ENCODE assay signal across 14 cellular contexts in genomic region chr14:95184413-95184790, GRCh38. TPM values are rescaled to one million over a fixed set of nuclear protein-coding genes. Genes with fewer than 3 reads are reported as not detected.
DNase-seq lines count a peak whose midpoint lies in the region; ATAC-seq and TF ChIP-seq lines count a peak whose summit lies in the region.
"Had no signal": no experiment of that assay in that cellular context is flagged by ENCODE, and none has a peak within 500 bp of the region (broad histone marks: within the 10 kb centered on the region; RNA-seq: fewer than 3 reads in every experiment).

No MANE protein-coding gene starts in this region.

- TF ChIP-seq CTCF in body of pancreas (IDR thresholded peaks at IDR 0.05) (no peak), neutrophil (IDR thresholded peaks at IDR 0.05) (no peak), transverse colon (IDR thresholded peaks at IDR 0.05) (no peak)

- no peak overlapping the region for H3K4me3 ChIP-seq in body of pancreas
- peak overlapping the region; percentile 77 to 81 for H3K4me3 ChIP-seq in neutrophil (ENCODE audit: low read depth in 1 of 2, low read length in 1 of 2)
- no peak overlapping the region for H3K4me3 ChIP-seq in transverse colon
- H3K4me3 ChIP-seq in MG63, result no peak overlapping the region
- no peak overlapping the region for H3K4me3 ChIP-seq in effector memory CD4-positive, alpha-beta T cell (ENCODE audit: insufficient read depth, low read depth, low read length, poor library complexity, severe bottlenecking)

- TF ChIP-seq EP300 in transverse colon (IDR thresholded peaks at IDR 0.05; ENCODE audit: low read depth), result no peak

- H3K9me3 ChIP-seq in body of pancreas (no peaks in the 10 kb centered on the region), neutrophil (no peaks in the 10 kb centered on the region), transverse colon (no peaks in the 10 kb centered on the region), MG63 (no peaks in the 10 kb centered on the region)
- no peaks in the 10 kb centered on the region for H3K9me3 ChIP-seq in effector memory CD4-positive, alpha-beta T cell (ENCODE audit: control insufficient read depth, low read length)

- in situ Hi-C loops in transverse colon (cut with MboI; ENCODE audit: low pct_ligation_motif_present in 1 of 4, low pct_unique_long_range_greater_than_20kb in 1 of 4, low sequenced_read_pairs in 3 of 4), result no loop called here

- no peaks in the 10 kb centered on the region for H3K36me3 ChIP-seq in body of pancreas (replicated peaks in 1 of 2; ENCODE audit: insufficient read depth in 1 of 2, low read depth in 2 of 2)
- no peaks in the 10 kb centered on the region for H3K36me3 ChIP-seq in neutrophil
- no peaks in the 10 kb centered on the region for H3K36me3 ChIP-seq in transverse colon
- H3K36me3 ChIP-seq in MG63, result no peaks in the 10 kb centered on the region
- H3K36me3 ChIP-seq in effector memory CD4-positive, alpha-beta T cell (ENCODE audit: control insufficient read depth, insufficient read depth, low read length), result no peaks in the 10 kb centered on the region

- 8 to 11% methylated on average over 2 of the region's 2 CpGs for WGBS in body of pancreas, 2 donors
- WGBS in transverse colon (ENCODE audit: low coverage in 1 of 2), 2 donors, result 52% methylated on average over 2 of the region's 2 CpGs; no CpG with 5 or more reads in 1 of the 2 donors

- H3K27me3 ChIP-seq in body of pancreas (no peaks in the 10 kb centered on the region), neutrophil (no peaks in the 10 kb centered on the region), transverse colon (no peaks in the 10 kb centered on the region), MG63 (no peaks in the 10 kb centered on the region)
- H3K27me3 ChIP-seq in effector memory CD4-positive, alpha-beta T cell (replicated peaks; ENCODE audit: control insufficient read depth, insufficient read depth, low read length, poor library complexity, severe bottlenecking), result no peaks in the 10 kb centered on the region

- H3K27ac ChIP-seq in body of pancreas (peak overlapping the region; percentile 23 to 79 (median 56)), neutrophil (peak overlapping the region; percentile 98), transverse colon (peak overlapping the region; percentile 65 to 82 (median 70))
- H3K27ac ChIP-seq in effector memory CD4-positive, alpha-beta T cell (ENCODE audit: insufficient read depth, low read length, poor library complexity, severe bottlenecking), result no peak overlapping the region

- intact Hi-C loops in body of pancreas (cut with DNase I), result no loop called here
- intact Hi-C loops in Right ventricle myocardium superior (cut with DNase I), result no loop called here
- intact Hi-C loops in transverse colon (cut with DNase I; ENCODE audit: low total_unique reads), result no loop called here

- H3K4me1 ChIP-seq in body of pancreas (peaks cover 34% of the 10 kb centered on the region), neutrophil (ENCODE audit: control insufficient read depth in 1 of 2, insufficient read depth in 1 of 2, low read depth in 1 of 2, low read length in 1 of 2) (peaks cover 62 to 67% of the 10 kb centered on the region in 2 experiments), transverse colon (peaks cover 10 to 34% (median 30%) of the 10 kb centered on the region in 4 donors)
- no peaks in the 10 kb centered on the region for H3K4me1 ChIP-seq in effector memory CD4-positive, alpha-beta T cell (ENCODE audit: control insufficient read depth, insufficient read depth, low read length, poor library complexity, severe bottlenecking)

- TF ChIP-seq POLR2A in body of pancreas (IDR thresholded peaks at IDR 0.05) (no peak), transverse colon (IDR thresholded peaks at IDR 0.05) (no peak)

- ATAC-seq in body of pancreas (no peak), Right ventricle myocardium superior (ENCODE audit: poor library complexity) (peak; percentile 69)
- ATAC-seq: natural killer cell treated with Interleukin-12 subunit alpha and Interleukin-12 subunit beta and Interleukin-15 and Interleukin-18, amount 100 ng/mL, for 72 hours; stimulated activated naive CD8-positive, alpha-beta T cell treated with anti-CD3 and anti-CD28 coated beads, Interleukin-15, Interleukin-2, amounts not matched to agents 100 U/mL and 50 U/mL, for 24 hours had no signal

- DNase-seq in body of pancreas (peak in 1 of 4 donors; percentile 19), Right ventricle myocardium superior (peak; percentile 63), transverse colon (no peak), MG63 (no peak), NCI-H1930 (lab: John Stamatoyannopoulos, UW) (no peak)
- no peak for DNase-seq in effector memory CD4-positive, alpha-beta T cell
- DNase-seq: activated CD8-positive, alpha-beta memory T cell treated with anti-CD3 and anti-CD28 coated beads for 24 hours; DMS53; islet precursor cell; Karpas-422; NCI-H510A; stimulated activated naive CD8-positive, alpha-beta T cell treated with anti-CD3 and anti-CD28 coated beads, Interleukin-15, Interleukin-2, amounts not matched to agents 100 U/mL and 50 U/mL, for 24 hours had no signal

RNA-seq across cellular contexts. Expression of gene DICER1, which starts 27.1 kb away (rescaled TPM):
- total RNA-seq in body of pancreas (10 to 100 TPM; 47.7 to 85.0 TPM), Right ventricle myocardium superior (26.1 TPM), transverse colon (100 to 1,000 TPM in 1 of 4 donors, 10 to 100 TPM in 3; 45.6 to 102 (median 71.4) TPM)
- total RNA-seq in MG63 (2014; rRNA removed; shearing (Covaris generic); ENCODE audit: low replicate concordance), result 10.1 and 11.2 TPM in 2 replicates

Comparison
In these comparisons a context has a peak if more than half of its experiments do, and no peak if none do; other contexts are left out.
1. H3K4me3 ChIP-seq: peak in neutrophil (2 of 2); none in body of pancreas (0 of 2), transverse colon (0 of 4), MG63 (single experiment) and effector memory CD4-positive, alpha-beta T cell (single experiment).